ENCODE assay signal across 1 cellular context in genomic region chr1:160702100-160702499, GRCh38.
TF ChIP-seq lines count a peak whose summit lies in the region.

No MANE protein-coding gene starts in this region.

TF ChIP-seq in GM12878, 131 proteins besides CTCF, POLR2A, EP300 and RAD21:
- TF ChIP-seq POLR2AphosphoS5 (IDR thresholded peaks at IDR 0.05; ENCODE audit: low read length) (peak; percentile 51; the same call in 1 of the 2 replicates), SIN3A (IDR thresholded peaks at IDR 0.05; ENCODE audit: low read depth, low read length) (no peak), RELB (IDR thresholded peaks at IDR 0.05; ENCODE audit: low read depth) (no peak)
